15 cellular contexts compared by ENCODE assay signal in the genomic region with DNA sequence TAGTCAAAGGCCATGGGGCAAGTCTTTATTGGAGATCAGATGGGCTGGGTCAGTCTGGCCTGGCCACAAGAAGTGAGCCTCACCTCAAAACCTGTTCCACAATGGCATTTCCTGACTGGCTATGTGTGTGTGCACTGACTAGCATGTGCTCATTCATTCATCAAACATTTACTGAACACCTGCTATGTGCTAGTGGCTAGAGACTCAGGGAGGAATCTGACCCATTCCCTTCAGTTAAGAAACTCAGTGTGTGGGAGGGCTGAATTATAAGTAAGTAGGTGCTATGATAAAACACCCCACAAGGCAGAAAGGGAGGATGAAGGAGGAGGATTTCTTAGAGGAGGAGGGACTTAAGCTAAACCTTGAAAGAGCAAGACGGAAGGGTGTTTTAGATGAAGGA. TPM values are rescaled to one million over a fixed set of nuclear protein-coding genes. Genes with fewer than 3 reads are reported as not detected.
DNase-seq lines count a peak whose midpoint lies in the region; ATAC-seq, FAIRE-seq and TF ChIP-seq lines count a peak whose summit lies in the region.
"Had no signal": no experiment of that assay in that cellular context is flagged by ENCODE, and none has a peak within 500 bp of the region (broad histone marks: within the 10 kb centered on the region; RNA-seq: fewer than 3 reads in every experiment).

No MANE protein-coding gene starts in this region.

- H3K36me3 Mint-ChIP-seq in stimulated activated memory B cell treated with anti-CD40 and anti-IgM and Interleukin-4, amounts not matched to agents 10 μg/mL and 1 μg/mL and 100 μg/mL, for 72 hours, result no peaks in the 10 kb centered on the region
- H3K36me3 Mint-ChIP-seq: CD8-positive, alpha-beta T cell had no signal

- peaks cover 3% of the 10 kb centered on the region for H3K4me1 Mint-ChIP-seq in stimulated activated memory B cell treated with anti-CD40 and anti-IgM and Interleukin-4, amounts not matched to agents 10 μg/mL and 1 μg/mL and 100 μg/mL, for 72 hours

- peaks cover 4% of the 10 kb centered on the region for H3K27me3 ChIP-seq in bronchial epithelial cell (ENCODE audit: control insufficient read depth, insufficient read depth, low read length)

- H3K36me3 ChIP-seq in bronchial epithelial cell (ENCODE audit: control insufficient read depth, insufficient read depth, low read length), result no peaks in the 10 kb centered on the region
- H3K36me3 ChIP-seq: BLaER1 treated with 17β-estradiol and CSF1 and Interleukin-3, amounts not matched to agents 10 nM and 100 nM had no signal

- no peaks in the 10 kb centered on the region for H3K9me3 Mint-ChIP-seq in stimulated activated memory B cell treated with anti-CD40 and anti-IgM and Interleukin-4, amounts not matched to agents 10 μg/mL and 1 μg/mL and 100 μg/mL, for 72 hours
- H3K9me3 Mint-ChIP-seq: CD8-positive, alpha-beta T cell had no signal

- H3K27ac Mint-ChIP-seq in stimulated activated memory B cell treated with anti-CD40 and anti-IgM and Interleukin-4, amounts not matched to agents 10 μg/mL and 1 μg/mL and 100 μg/mL, for 72 hours, result no peak overlapping the region
- H3K27ac Mint-ChIP-seq: B cell; CD8-positive, alpha-beta T cell had no signal

- FAIRE-seq in bronchial epithelial cell (lab: Jason Lieb, UNC), result no peak
- FAIRE-seq: GM12891, H54 had no signal

- H3K4me3 ChIP-seq in bronchial epithelial cell (ENCODE audit: low read depth, low read length), result no peak overlapping the region
- H3K4me3 ChIP-seq: BLaER1 treated with 17β-estradiol and CSF1 and Interleukin-3, amounts not matched to agents 10 nM and 100 nM; GM23248 had no signal

- H3K4me3 Mint-ChIP-seq in stimulated activated memory B cell treated with anti-CD40 and anti-IgM and Interleukin-4, amounts not matched to agents 10 μg/mL and 1 μg/mL and 100 μg/mL, for 72 hours, result no peak overlapping the region
- H3K4me3 Mint-ChIP-seq: B cell; CD8-positive, alpha-beta T cell had no signal

- no peak for TF ChIP-seq CTCF in bronchial epithelial cell (IDR thresholded peaks at IDR 0.05; ENCODE audit: insufficient read depth, low read length, severe bottlenecking)

- peaks cover 34% of the 10 kb centered on the region for H3K27me3 Mint-ChIP-seq in stimulated activated memory B cell treated with anti-CD40 and anti-IgM and Interleukin-4, amounts not matched to agents 10 μg/mL and 1 μg/mL and 100 μg/mL, for 72 hours

- ATAC-seq in stimulated activated memory B cell treated with anti-CD40 and anti-IgM and Interleukin-4, amounts not matched to agents 10 μg/mL and 1 μg/mL and 100 μg/mL, for 72 hours, result peak; percentile 14
- ATAC-seq: CD8-positive, alpha-beta T cell had no signal

- DNase-seq in NCI-H226 (peak; percentile 72), bronchial epithelial cell (ENCODE audit: low read depth) (peak; percentile 17), iris pigment epithelial cell (ENCODE audit: low read depth) (peak; percentile 8), H4 (ENCODE audit: low spot score) (no peak), NOMO-1 treated with DMSO at 0.1 percent for 48 hours (lab: John Stamatoyannopoulos, UW; ENCODE audit: unreplicated experiment) (no peak)
- no peak for DNase-seq in activated CD8-positive, alpha-beta memory T cell treated with anti-CD3 and anti-CD28 coated beads, Interleukin-2, amount 50 U/mL, for 48 hours
- DNase-seq: Calu3; CD8-positive, alpha-beta T cell; DMS79 treated with DMSO at 0.1 percent for 48 hours; GM23248 had no signal

RNA-seq across cellular contexts. Expression of gene CGNL1, which starts 5.4 kb away (rescaled TPM):
- 0.53 and 1.5 TPM in 2 replicates for total RNA-seq in bronchial epithelial cell
- total RNA-seq in H4 (2014; rRNA removed; shearing (Covaris generic)), result 0.41 and 0.43 TPM in 2 replicates
- total RNA-seq: CD8-positive, alpha-beta T cell had no signal

Comparison
In these comparisons a context has a peak if more than half of its experiments do, and no peak if none do; other contexts are left out.
1. DNase-seq: peak in NCI-H226 (single experiment), bronchial epithelial cell (single experiment) and iris pigment epithelial cell (single experiment); none in activated CD8-positive, alpha-beta memory T cell treated with anti-CD3 and anti-CD28 coated beads, Interleukin-2, amount 50 U/mL, for 48 hours (single experiment), H4 (single experiment) and NOMO-1 treated with DMSO at 0.1 percent for 48 hours (single experiment).